12 cellular contexts compared by ENCODE assay signal in the genomic region with DNA sequence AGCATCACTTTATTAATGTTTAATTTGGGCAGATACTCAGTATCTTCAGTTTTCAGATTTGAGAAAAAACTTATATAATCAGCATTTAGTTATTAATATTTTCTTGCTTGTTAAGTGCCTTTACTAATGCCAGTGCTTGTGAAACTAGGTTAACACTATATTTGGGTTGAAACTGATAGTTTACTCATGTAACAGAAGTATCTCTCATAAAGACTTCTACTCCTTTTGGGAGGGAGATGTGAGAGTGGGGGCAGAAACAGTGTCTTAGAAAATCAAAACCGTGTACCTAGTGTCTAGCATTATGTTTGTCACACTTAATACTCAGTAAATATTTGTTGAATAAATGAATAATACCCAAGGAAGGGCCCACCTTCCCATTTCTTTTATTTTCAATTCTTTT.
DNase-seq lines count a peak whose midpoint lies in the region; ATAC-seq and TF ChIP-seq lines count a peak whose summit lies in the region.
"Had no signal": no experiment of that assay in that cellular context is flagged by ENCODE, and none has a peak within 500 bp of the region (broad histone marks: within the 10 kb centered on the region; RNA-seq: fewer than 3 reads in every experiment).

No MANE protein-coding gene starts in this region.

- no peaks in the 10 kb centered on the region for H3K4me1 ChIP-seq in vagina
- H3K4me1 ChIP-seq: suprapubic skin had no signal

- H3K4me3 Mint-ChIP-seq in activated T-cell treated with anti-CD3 and anti-CD28 coated beads, Interleukin-2, amount 50 U/mL, for 72 hours = no peak overlapping the region
- H3K4me3 Mint-ChIP-seq: B cell, neural crest cell had no signal

- H3K27me3 Mint-ChIP-seq in activated T-cell treated with anti-CD3 and anti-CD28 coated beads, Interleukin-2, amount 50 U/mL, for 72 hours (ENCODE audit: low read depth) = no peaks in the 10 kb centered on the region
- H3K27me3 Mint-ChIP-seq: B cell had no signal

- H3K9me3 Mint-ChIP-seq in activated T-cell treated with anti-CD3 and anti-CD28 coated beads, Interleukin-2, amount 50 U/mL, for 72 hours = no peaks in the 10 kb centered on the region
- H3K9me3 Mint-ChIP-seq: neural crest cell had no signal

- peaks cover 0 to 1% of the 10 kb centered on the region in 2 donors for H3K36me3 Mint-ChIP-seq in activated T-cell treated with anti-CD3 and anti-CD28 coated beads, Interleukin-2, amount 50 U/mL, for 72 hours (ENCODE audit: insufficient read depth in 2 of 2)

- DNase-seq in GM12865 (ENCODE audit: low read depth) (peak; percentile 77), NCI-H345 (lab: John Stamatoyannopoulos, UW) (no peak), vagina (ENCODE audit: extremely low spot score in 2 of 2) (no peak), dorsolateral prefrontal cortex (no peak)
- no peak for DNase-seq in activated T-cell treated with anti-CD3 and anti-CD28 coated beads, Interleukin-2, amount 50 U/mL, for 72 hours
- DNase-seq: stimulated activated CD4-positive, alpha-beta T cell treated with anti-CD3 and anti-CD28 coated beads, Interleukin-2, amount 100 ng/mL, for 48 hours had no signal

- H3K9me3 ChIP-seq in vagina = no peaks in the 10 kb centered on the region
- H3K9me3 ChIP-seq: suprapubic skin had no signal

- no peak overlapping the region for H3K27ac Mint-ChIP-seq in activated T-cell treated with anti-CD3 and anti-CD28 coated beads, Interleukin-2, amount 50 U/mL, for 72 hours
- H3K27ac Mint-ChIP-seq: B cell had no signal

- no peaks in the 10 kb centered on the region for H3K36me3 ChIP-seq in vagina
- H3K36me3 ChIP-seq: suprapubic skin had no signal

- intact Hi-C loops in vagina (cut with DNase I) (no loop called here), dorsolateral prefrontal cortex (cut with DNase I) (no loop called here)

- H3K4me3 ChIP-seq in GM12865 (ENCODE audit: low read depth, low read length) (no peak overlapping the region), vagina (no peak overlapping the region), dorsolateral prefrontal cortex (no peak overlapping the region)
- H3K4me3 ChIP-seq: suprapubic skin had no signal

- TF ChIP-seq POLR2A in vagina (IDR thresholded peaks at IDR 0.05) = no peak

- H3K27me3 ChIP-seq in vagina (no peaks in the 10 kb centered on the region), dorsolateral prefrontal cortex (no peaks in the 10 kb centered on the region)
- H3K27me3 ChIP-seq: suprapubic skin had no signal

- no peaks in the 10 kb centered on the region for H3K4me1 Mint-ChIP-seq in activated T-cell treated with anti-CD3 and anti-CD28 coated beads, Interleukin-2, amount 50 U/mL, for 72 hours (ENCODE audit: low read depth)
- H3K4me1 Mint-ChIP-seq: B cell, neural crest cell had no signal

- H3K27ac ChIP-seq in vagina (no peak overlapping the region), dorsolateral prefrontal cortex (no peak overlapping the region)
- H3K27ac ChIP-seq: suprapubic skin had no signal

- TF ChIP-seq CTCF in GM12865 (IDR thresholded peaks at IDR 0.05; ENCODE audit: insufficient read depth, low read depth, low read length, missing control alignments) (no peak), vagina (IDR thresholded peaks at IDR 0.05) (no peak), dorsolateral prefrontal cortex (IDR thresholded peaks at IDR 0.05 in 54 of 56, conservative IDR thresholded peaks at IDR 0.05 in 2 of 56; ENCODE audit: low read depth in 1 of 56, partially characterized antibody in 56 of 56) (no peak)

- ATAC-seq in GM19438 (IDR thresholded peaks at IDR 0.05; ENCODE audit: low read depth, unreplicated experiment) = peak; percentile 99
- peak; percentile 96 for ATAC-seq in HG02852 (IDR thresholded peaks at IDR 0.05; ENCODE audit: unreplicated experiment)
- peak; percentile 78 for ATAC-seq in HG03571 (IDR thresholded peaks at IDR 0.05; ENCODE audit: unreplicated experiment)
- no peak for ATAC-seq in activated T-cell treated with anti-CD3 and anti-CD28 coated beads, Interleukin-2, amount 50 U/mL, for 72 hours (replicated peaks in 1 of 2)

Comparison
In these comparisons a context has a peak if more than half of its experiments do, and no peak if none do; other contexts are left out.
1. ATAC-seq: peak in GM19438 (single experiment), HG02852 (single experiment) and HG03571 (single experiment); none in activated T-cell treated with anti-CD3 and anti-CD28 coated beads, Interleukin-2, amount 50 U/mL, for 72 hours (0 of 2).